ENCODE assay signal across 13 cellular contexts in genomic region chr9:129259373-129259772, GRCh38.
DNase-seq lines count a peak whose midpoint lies in the region; ATAC-seq, FAIRE-seq and TF ChIP-seq lines count a peak whose summit lies in the region.
"Had no signal": no experiment of that assay in that cellular context is flagged by ENCODE, and none has a peak within 500 bp of the region (broad histone marks: within the 10 kb centered on the region; RNA-seq: fewer than 3 reads in every experiment).

No MANE protein-coding gene starts in this region.

- H2BK12ac ChIP-seq in H1 (ENCODE audit: low read depth, low read length), result 0 out of 2 replicates have a peak overlapping the region, but pooled peaks have one; percentile 72

- H3K4ac ChIP-seq in H1 (replicated peaks; ENCODE audit: insufficient read length, low read depth, low read length), result no peak overlapping the region

- no peak for DNase-seq in activated T-cell treated with anti-CD3 and anti-CD28 coated beads, Interleukin-2, amount 50 U/mL, for 4 hours
- DNase-seq in activated T-cell treated with anti-CD3 and anti-CD28 coated beads, Interleukin-2, amount 50 U/mL, for 1 hour, result no peak
- peak; percentile 7 for DNase-seq in RWPE2 (ENCODE audit: low spot score)
- no peak for DNase-seq in H1 (ENCODE audit: low read depth in 1 of 2, low spot score in 2 of 2)
- peak; percentile 29 for DNase-seq in posterior vena cava (ENCODE audit: low spot score)
- DNase-seq in thyroid gland, result no peak
- no peak for DNase-seq in RWPE1 (ENCODE audit: low spot score)
- DNase-seq in GF-D8 (lab: John Stamatoyannopoulos, UW), result no peak
- DNase-seq: activated gamma-delta T cell, KG1, NCI-H2029 had no signal

- FAIRE-seq in H1 (lab: Jason Lieb, UNC), result no peak
- FAIRE-seq: pancreas had no signal

- no peaks in the 10 kb centered on the region for H3K9me3 Mint-ChIP-seq in activated T-cell treated with anti-CD3 and anti-CD28 coated beads, Interleukin-2, amount 50 U/mL, for 4 hours

- H3K27ac ChIP-seq in RWPE2 (ENCODE audit: poor library complexity, severe bottlenecking) (no peak overlapping the region), H1 (ENCODE audit: low read depth, low read length) (no peak overlapping the region), thyroid gland (no peak overlapping the region), RWPE1 (no peak overlapping the region)
- H3K27ac ChIP-seq: esophagus muscularis mucosa, pancreas had no signal

- intact Hi-C loops in posterior vena cava (cut with DNase I) (no loop called here), thyroid gland (cut with DNase I) (no loop called here)

- H3K4me2 ChIP-seq in H1 (ENCODE audit: insufficient read depth in 1 of 2, low read depth in 2 of 2, low read length in 2 of 2), result peak overlapping the region; percentile 57 to 68; a peak in 2 of 4 replicates

- H4K8ac ChIP-seq in H1 (ENCODE audit: extremely low read depth, insufficient read depth, low read length), result no peak overlapping the region

- 80% methylated on average over 7 of the region's 7 CpGs; no CpG with 5 or more reads in 1 of the 2 experiments for WGBS in H1 (ENCODE audit: extremely low coverage in 1 of 2, insufficient coverage in 1 of 2, insufficient read length in 1 of 2, insufficient replicate concordance in 2 of 2, low coverage in 1 of 2, low lambda C conversion rate in 2 of 2, missing lambda C conversion rate in 1 of 2), 2 experiments
- WGBS in thyroid gland, 2 donors, result 61 to 75% methylated on average over 7 of the region's 7 CpGs

- CTCF ChIA-PET in H1 (lab: Charles Lee; ENCODE audit: partially characterized antibody) (interaction anchor here (0.8 to 2.0 kb wide), 3 partner anchors 20 to 117 kb away, joined by 3 to 5 read pairs (median 3); no protein-coding TSS in a partner anchor), RWPE1 (lab: Yijun Ruan, JAX) (interaction anchor here (0.5 to 1.0 kb wide), 3 partner anchors 14 to 363 kb away, joined by 3 read pairs; partner anchors contain the start of gene IER5L)

- H3K4me1 Mint-ChIP-seq in activated T-cell treated with anti-CD3 and anti-CD28 coated beads, Interleukin-2, amount 50 U/mL, for 4 hours (ENCODE audit: low read depth), result peaks cover 23% of the 10 kb centered on the region

- no peaks in the 10 kb centered on the region for H4K20me1 ChIP-seq in H1 (replicated peaks in 1 of 2; ENCODE audit: control insufficient read depth in 1 of 2, insufficient read depth in 2 of 2, low read length in 2 of 2)

- H2BK20ac ChIP-seq in H1 (ENCODE audit: low read length), result no peak overlapping the region

- no peaks in the 10 kb centered on the region for H3K4me1 ChIP-seq in RWPE2 (ENCODE audit: insufficient read depth, poor library complexity, severe bottlenecking)
- peaks cover 0 to 7% (median 4%) of the 10 kb centered on the region in 4 experiments; a peak in 4 of 7 replicates for H3K4me1 ChIP-seq in H1 (replicated peaks in 1 of 4; ENCODE audit: control insufficient read depth in 3 of 4, insufficient read depth in 4 of 4, low read length in 3 of 4)
- H3K4me1 ChIP-seq in thyroid gland, result peaks cover 5 to 11% of the 10 kb centered on the region in 2 donors

- H3K27me3 Mint-ChIP-seq in activated T-cell treated with anti-CD3 and anti-CD28 coated beads, Interleukin-2, amount 50 U/mL, for 4 hours (ENCODE audit: low read depth), result peaks cover 24% of the 10 kb centered on the region

- no peak overlapping the region for H2BK5ac ChIP-seq in H1 (ENCODE audit: low read depth, low read length)

- H3K23ac ChIP-seq in H1 (ENCODE audit: insufficient read length), result no peak overlapping the region

- no peaks in the 10 kb centered on the region for H3K9me3 ChIP-seq in RWPE2 (ENCODE audit: severe bottlenecking)
- no peaks in the 10 kb centered on the region for H3K9me3 ChIP-seq in H1 (ENCODE audit: insufficient read depth in 2 of 2, low read depth in 1 of 2, low read length in 1 of 2)
- H3K9me3 ChIP-seq in thyroid gland, result no peaks in the 10 kb centered on the region
- H3K9me3 ChIP-seq: esophagus muscularis mucosa, pancreas had no signal

- no peak overlapping the region for H2BK120ac ChIP-seq in H1 (replicated peaks; ENCODE audit: low read depth, low read length)

- no peak overlapping the region for H4K5ac ChIP-seq in H1 (ENCODE audit: insufficient read length, low read depth, low read length)

- no peaks in the 10 kb centered on the region for H3K79me2 ChIP-seq in H1 (ENCODE audit: control insufficient read depth in 1 of 2, insufficient read depth in 2 of 2, low read length in 2 of 2)

- H3K14ac ChIP-seq in H1 (ENCODE audit: insufficient read length), result no peak overlapping the region

- no peak overlapping the region for H3K56ac ChIP-seq in H1 (replicated peaks; ENCODE audit: insufficient read length, low read depth, low read length)

- H3K4me3 ChIP-seq in RWPE2 (ENCODE audit: severe bottlenecking), result no peak overlapping the region
- 0 out of 8 replicates have a peak overlapping the region, but pooled peaks of 1 of the 4 experiments have one; percentile 55 for H3K4me3 ChIP-seq in H1 (ENCODE audit: extremely low read depth in 1 of 4, insufficient read depth in 2 of 4, low read depth in 3 of 4, low read length in 4 of 4)
- H3K4me3 ChIP-seq in thyroid gland (replicated peaks in 1 of 3), result no peak overlapping the region

- H3K79me1 ChIP-seq in H1 (ENCODE audit: low read depth, low read length), result no peaks in the 10 kb centered on the region

- TF ChIP-seq POLR2A in H1 (IDR thresholded peaks at IDR 0.05; ENCODE audit: control extremely low read depth in 1 of 2, low read depth in 2 of 2, low read length in 2 of 2), result no peak
- TF ChIP-seq POLR2A in thyroid gland (IDR thresholded peaks at IDR 0.05), result no peak

- H2AFZ ChIP-seq in H1 (ENCODE audit: low read length), result no peak overlapping the region

- TF ChIP-seq EP300 in H1 (IDR thresholded peaks at IDR 0.05; ENCODE audit: borderline replicate concordance in 1 of 2, low read depth in 2 of 2, low read length in 2 of 2), result no peak

- no peak overlapping the region for H3K18ac ChIP-seq in H1 (ENCODE audit: extremely low read depth, low read length)

- peaks cover 5% of the 10 kb centered on the region for H3K23me2 ChIP-seq in H1 (ENCODE audit: low read depth, low read length)

- peak overlapping the region; percentile 71 for H3K4me3 Mint-ChIP-seq in activated T-cell treated with anti-CD3 and anti-CD28 coated beads, Interleukin-2, amount 50 U/mL, for 4 hours

- H2AK5ac ChIP-seq in H1 (ENCODE audit: low read depth, low read length), result no peak overlapping the region

- TF ChIP-seq CTCF in RWPE2 (IDR thresholded peaks at IDR 0.05; ENCODE audit: poor library complexity, severe bottlenecking) (no peak), H1 (IDR thresholded peaks at IDR 0.05; ENCODE audit: control extremely low read depth in 1 of 3, insufficient read depth in 1 of 3, low read depth in 1 of 3, low read length in 3 of 3) (no peak), thyroid gland (IDR thresholded peaks at IDR 0.05) (no peak), RWPE1 (conservative IDR thresholded peaks at IDR 0.05; ENCODE audit: low read depth) (no peak)

- ATAC-seq in activated T-cell treated with anti-CD3 and anti-CD28 coated beads, Interleukin-2, amount 50 U/mL, for 4 hours, result no peak
- no peak for ATAC-seq in RWPE2 (ENCODE audit: low read depth)

- POLR2A ChIA-PET in H1 (lab: Charles Lee; ENCODE audit: partially characterized antibody), result interaction anchor here (0.7 to 1.8 kb wide), 2 partner anchors 51 to 81 kb away, joined by 3 to 7 read pairs; partner anchors contain the start of gene IER5L
- POLR2A ChIA-PET in RWPE1 (lab: Yijun Ruan, JAX; ENCODE audit: low non-redundant PET), result interaction anchor here (1.5 kb wide), 1 partner anchor 81 kb away, joined by 5 read pairs; the partner anchor contains the start of gene IER5L

- H3K36me3 ChIP-seq in RWPE2 (ENCODE audit: low read depth), result no peaks in the 10 kb centered on the region
- no peaks in the 10 kb centered on the region for H3K36me3 ChIP-seq in H1 (ENCODE audit: control insufficient read depth in 2 of 4, insufficient read depth in 4 of 4, low read length in 3 of 4)
- H3K36me3 ChIP-seq in thyroid gland, result no peaks in the 10 kb centered on the region
- H3K36me3 ChIP-seq: esophagus muscularis mucosa, pancreas had no signal

- H3K27me3 ChIP-seq in RWPE2 (ENCODE audit: insufficient read depth, poor library complexity, severe bottlenecking) (no peaks in the 10 kb centered on the region), H1 (replicated peaks in 1 of 4; ENCODE audit: control insufficient read depth in 3 of 4, extremely low read depth in 1 of 4, insufficient read depth in 3 of 4, low read length in 3 of 4) (peaks cover 6 to 31% (median 27%) of the 10 kb centered on the region in 4 experiments), thyroid gland (no peaks in the 10 kb centered on the region)
- H3K27me3 ChIP-seq: esophagus muscularis mucosa had no signal

- H3K36me3 Mint-ChIP-seq in activated T-cell treated with anti-CD3 and anti-CD28 coated beads, Interleukin-2, amount 50 U/mL, for 4 hours (ENCODE audit: insufficient read depth), result no peaks in the 10 kb centered on the region

- H3K9ac ChIP-seq in H1 (replicated peaks in 1 of 4; ENCODE audit: extremely low read depth in 1 of 4, low read depth in 3 of 4, low read length in 3 of 4), result no peak overlapping the region

- no peak overlapping the region for H2BK15ac ChIP-seq in H1 (ENCODE audit: low read length)

- H4K91ac ChIP-seq in H1 (replicated peaks; ENCODE audit: insufficient read length, low read length), result no peak overlapping the region

- no peak for TF ChIP-seq RAD21 in H1 (IDR thresholded peaks at IDR 0.05 in 1 of 2, conservative IDR thresholded peaks at IDR 0.05 in 1 of 2; ENCODE audit: low read depth in 2 of 2, low read length in 2 of 2)

TF ChIP-seq in H1, 55 proteins besides CTCF, POLR2A, EP300 and RAD21:
- TF ChIP-seq GTF2F1 (IDR thresholded peaks at IDR 0.05; ENCODE audit: borderline replicate concordance, low read depth, low read length) (no peak), CEBPB (IDR thresholded peaks at IDR 0.05; ENCODE audit: low read depth, low read length) (no peak), SP4 (IDR thresholded peaks at IDR 0.05; ENCODE audit: low read length) (no peak), CBX8 (IDR thresholded peaks at IDR 0.05; ENCODE audit: borderline replicate concordance, low read depth, low read length) (no peak), NRF1 (IDR thresholded peaks at IDR 0.05; ENCODE audit: low read depth, low read length) (no peak), SP2 (IDR thresholded peaks at IDR 0.05; ENCODE audit: low read length) (no peak), KDM1A (IDR thresholded peaks at IDR 0.05; ENCODE audit: borderline replicate concordance, low read length) (no peak), BACH1 (IDR thresholded peaks at IDR 0.05; ENCODE audit: low read length) (no peak), ATF3 (IDR thresholded peaks at IDR 0.05; ENCODE audit: insufficient read depth, low read depth, low read length) (no peak), SIRT6 (IDR thresholded peaks at IDR 0.05; ENCODE audit: low read length) (no peak), TBP (IDR thresholded peaks at IDR 0.05; ENCODE audit: low read depth, low read length) (no peak), FOSL1 (IDR thresholded peaks at IDR 0.05; ENCODE audit: insufficient read depth, low read depth, low read length) (no peak)

Comparison
In these comparisons a context has a peak if more than half of its experiments do, and no peak if none do; other contexts are left out.
1. DNase-seq: peak in RWPE2 (single experiment) and posterior vena cava (single experiment); none in activated T-cell treated with anti-CD3 and anti-CD28 coated beads, Interleukin-2, amount 50 U/mL, for 4 hours (single experiment), activated T-cell treated with anti-CD3 and anti-CD28 coated beads, Interleukin-2, amount 50 U/mL, for 1 hour (single experiment), H1 (0 of 2), thyroid gland (0 of 2), RWPE1 (single experiment) and GF-D8 (single experiment).